In genomic region chr2:218229239-218229638, GRCh38 we compare ENCODE assay signal across 8 cellular contexts. TPM values are rescaled to one million over a fixed set of nuclear protein-coding genes. Genes with fewer than 3 reads are reported as not detected.
A peak's percentile ranks its signal among the peaks of the same experiment; 100 is the strongest.
DNase-seq lines count a peak whose midpoint lies in the region; ATAC-seq and TF ChIP-seq lines count a peak whose summit lies in the region.

No MANE protein-coding gene starts in this region.

- H3K4me1 ChIP-seq in heart left ventricle = peaks cover 8 to 84% (median 31%) of the 10 kb centered on the region in 12 donors

- H3K27me3 Mint-ChIP-seq in activated CD8-positive, alpha-beta T cell treated with anti-CD3 and anti-CD28 coated beads, Interleukin-2, amount 10 ng/mL, durations not matched to agents 7 days and 5 days (ENCODE audit: low read depth) = no peaks in the 10 kb centered on the region
- H3K27me3 Mint-ChIP-seq in stimulated activated memory B cell treated with anti-CD40 and anti-IgM and Interleukin-4, amounts not matched to agents 10 μg/mL and 1 μg/mL and 100 μg/mL, for 72 hours = no peaks in the 10 kb centered on the region

- CTCF ChIA-PET in GM10248 (lab: Yijun Ruan, JAX) = interaction anchor here (0.8 to 6.7 kb wide), 10 partner anchors 8 to 618 kb away, joined by 3 to 39 read pairs (median 5); partner anchors contain the start of genes AAMP and PNKD
- CTCF ChIA-PET in activated CD8-positive, alpha-beta T cell treated with anti-CD3 and anti-CD28 coated beads, Interleukin-2, amount 10 ng/mL, durations not matched to agents 7 days and 5 days (lab: Charles Lee) = interaction anchor here (0.9 to 4.6 kb wide), 14 partner anchors 11 to 168 kb away, joined by 3 to 97 read pairs (median 6); partner anchors contain the start of genes AAMP, ARPC2 and PNKD

- TF ChIP-seq CTCF in GM10248 (IDR thresholded peaks at IDR 0.05; ENCODE audit: control extremely low read depth, extremely low read depth, low read depth, missing control alignments) = no peak
- TF ChIP-seq CTCF in heart left ventricle (IDR thresholded peaks at IDR 0.05) = no peak

- POLR2A ChIA-PET in GM10248 (lab: Yijun Ruan, JAX) = interaction anchor here (0.7 kb wide), 1 partner anchor 262 kb away, joined by 5 read pairs; no protein-coding TSS in a partner anchor
- POLR2A ChIA-PET in activated CD8-positive, alpha-beta T cell treated with anti-CD3 and anti-CD28 coated beads, Interleukin-2, amount 10 ng/mL, durations not matched to agents 7 days and 5 days (lab: Charles Lee) = interaction anchor here (1.0 to 4.1 kb wide), 9 partner anchors 9 to 168 kb away, joined by 3 to 59 read pairs (median 4); partner anchors contain the start of genes AAMP, ARPC2 and PNKD

- no peak for TF ChIP-seq POLR2A in heart left ventricle (IDR thresholded peaks at IDR 0.05)

- peak overlapping the region in 11 of 12 donors; percentile 3 to 86 (median 47) for H3K27ac ChIP-seq in heart left ventricle

- WGBS in heart left ventricle, 4 donors = 8 to 15% (median 11%) methylated on average over 3 of the region's 3 CpGs

- intact Hi-C loops in heart left ventricle (cut with DNase I) = loop anchor here in 1 of 10 donors (5.0 kb wide), 1 partner anchor 33 kb away; the partner anchor contains the start of gene GPBAR1

- peaks cover 0 to 100% (median 95%) of the 10 kb centered on the region in 9 donors for H3K36me3 ChIP-seq in heart left ventricle

- ATAC-seq in GM21619 (IDR thresholded peaks at IDR 0.05; ENCODE audit: unreplicated experiment) (peak; percentile 90), heart left ventricle (peak in 3 of 4 donors; percentile 76 to 90 (median 88))
- peak; percentile 83 for ATAC-seq in activated CD8-positive, alpha-beta T cell treated with anti-CD3 and anti-CD28 coated beads, Interleukin-2, amount 10 ng/mL, durations not matched to agents 7 days and 5 days
- peak; percentile 96 for ATAC-seq in stimulated activated memory B cell treated with anti-CD40 and anti-IgM and Interleukin-4, amounts not matched to agents 10 μg/mL and 1 μg/mL and 100 μg/mL, for 72 hours

- no peaks in the 10 kb centered on the region for H3K9me3 ChIP-seq in heart left ventricle

- H3K4me3 Mint-ChIP-seq in activated CD8-positive, alpha-beta T cell treated with anti-CD3 and anti-CD28 coated beads, Interleukin-2, amount 10 ng/mL, durations not matched to agents 7 days and 5 days = peak overlapping the region; percentile 58
- peak overlapping the region; percentile 36 for H3K4me3 Mint-ChIP-seq in stimulated activated memory B cell treated with anti-CD40 and anti-IgM and Interleukin-4, amounts not matched to agents 10 μg/mL and 1 μg/mL and 100 μg/mL, for 72 hours

- H3K27me3 ChIP-seq in heart left ventricle = no peaks in the 10 kb centered on the region

- peaks cover 89% of the 10 kb centered on the region for H3K36me3 Mint-ChIP-seq in activated CD8-positive, alpha-beta T cell treated with anti-CD3 and anti-CD28 coated beads, Interleukin-2, amount 10 ng/mL, durations not matched to agents 7 days and 5 days (ENCODE audit: low read depth)
- peaks cover 81% of the 10 kb centered on the region for H3K36me3 Mint-ChIP-seq in stimulated activated memory B cell treated with anti-CD40 and anti-IgM and Interleukin-4, amounts not matched to agents 10 μg/mL and 1 μg/mL and 100 μg/mL, for 72 hours

- peak overlapping the region; percentile 88 for H3K27ac Mint-ChIP-seq in activated CD8-positive, alpha-beta T cell treated with anti-CD3 and anti-CD28 coated beads, Interleukin-2, amount 10 ng/mL, durations not matched to agents 7 days and 5 days
- H3K27ac Mint-ChIP-seq in stimulated activated memory B cell treated with anti-CD40 and anti-IgM and Interleukin-4, amounts not matched to agents 10 μg/mL and 1 μg/mL and 100 μg/mL, for 72 hours = peak overlapping the region; percentile 74

- DNase-seq in GM10248 (ENCODE audit: extremely low spot score) (peak; percentile 77), KG1 (lab: John Stamatoyannopoulos, UW) (peak; percentile 62), heart left ventricle (no peak), DMS114 treated with DMSO at 0.1 percent for 48 hours (lab: John Stamatoyannopoulos, UW; ENCODE audit: unreplicated experiment) (no peak), NCI-H1048 (lab: John Stamatoyannopoulos, UW) (no peak)
- peak; percentile 77 for DNase-seq in activated CD8-positive, alpha-beta T cell treated with anti-CD3 and anti-CD28 coated beads, Interleukin-2, amount 10 ng/mL, durations not matched to agents 7 days and 5 days

- H3K9me3 Mint-ChIP-seq in activated CD8-positive, alpha-beta T cell treated with anti-CD3 and anti-CD28 coated beads, Interleukin-2, amount 10 ng/mL, durations not matched to agents 7 days and 5 days (ENCODE audit: insufficient read depth) = no peaks in the 10 kb centered on the region
- H3K9me3 Mint-ChIP-seq in stimulated activated memory B cell treated with anti-CD40 and anti-IgM and Interleukin-4, amounts not matched to agents 10 μg/mL and 1 μg/mL and 100 μg/mL, for 72 hours = no peaks in the 10 kb centered on the region

- peaks cover 80% of the 10 kb centered on the region for H3K4me1 Mint-ChIP-seq in activated CD8-positive, alpha-beta T cell treated with anti-CD3 and anti-CD28 coated beads, Interleukin-2, amount 10 ng/mL, durations not matched to agents 7 days and 5 days (ENCODE audit: low read depth)
- peaks cover 74% of the 10 kb centered on the region for H3K4me1 Mint-ChIP-seq in stimulated activated memory B cell treated with anti-CD40 and anti-IgM and Interleukin-4, amounts not matched to agents 10 μg/mL and 1 μg/mL and 100 μg/mL, for 72 hours

- peak overlapping the region in 2 of 12 donors; percentile 3 to 22 for H3K4me3 ChIP-seq in heart left ventricle

RNA-seq across cellular contexts. Expression of gene ARPC2, which starts 12.2 kb away (rescaled TPM):
- total RNA-seq in activated CD8-positive, alpha-beta T cell treated with anti-CD3 and anti-CD28 coated beads, Interleukin-2, amount 10 ng/mL, durations not matched to agents 7 days and 5 days = 100 to 1,000 TPM; 821 to 844 TPM
- total RNA-seq in heart left ventricle = 100 to 1,000 TPM; 126 to 278 (median 139) TPM
- polyA plus RNA-seq in heart left ventricle = 100 to 1,000 TPM in 1 of 2 donors, 10 to 100 TPM in 1; 64.9 to 223 TPM

RNA-seq across cellular contexts. Expression of gene GPBAR1, which starts 31.6 kb away (rescaled TPM):
- under 1 TPM; 0.97 TPM for total RNA-seq in activated CD8-positive, alpha-beta T cell treated with anti-CD3 and anti-CD28 coated beads, Interleukin-2, amount 10 ng/mL, durations not matched to agents 7 days and 5 days
- total RNA-seq in heart left ventricle = 1 to 10 TPM in 6 of 9 donors, under 1 TPM in 3; 0.52 to 4.7 (median 1.2) TPM
- polyA plus RNA-seq in heart left ventricle = 1 to 10 TPM in 1 of 2 donors, under 1 TPM in 1; 1.00 to 1.8 TPM

RNA-seq across cellular contexts. Expression of gene AAMP, which starts 40.7 kb away (rescaled TPM):
- total RNA-seq in activated CD8-positive, alpha-beta T cell treated with anti-CD3 and anti-CD28 coated beads, Interleukin-2, amount 10 ng/mL, durations not matched to agents 7 days and 5 days = 10 to 100 TPM; 52.6 to 56.2 TPM
- 100 to 1,000 TPM in 2 of 9 donors, 10 to 100 TPM in 7; 51.6 to 127 (median 58.0) TPM for total RNA-seq in heart left ventricle
- 100 to 1,000 TPM in 1 of 2 donors, 10 to 100 TPM in 1; 58.6 to 150 TPM for polyA plus RNA-seq in heart left ventricle

RNA-seq across cellular contexts. Expression of gene PNKD, which starts 41.1 kb away (rescaled TPM):
- 10 to 100 TPM; 36.7 to 37.6 TPM for total RNA-seq in activated CD8-positive, alpha-beta T cell treated with anti-CD3 and anti-CD28 coated beads, Interleukin-2, amount 10 ng/mL, durations not matched to agents 7 days and 5 days
- total RNA-seq in heart left ventricle = 10 to 100 TPM; 53.8 to 78.7 (median 72.5) TPM
- 100 to 1,000 TPM in 1 of 2 donors, 10 to 100 TPM in 1; 54.6 to 146 TPM for polyA plus RNA-seq in heart left ventricle

Comparison
In these comparisons a context has a peak if more than half of its experiments do, and no peak if none do; other contexts are left out.
1. DNase-seq: peak in GM10248 (single experiment), KG1 (single experiment) and activated CD8-positive, alpha-beta T cell treated with anti-CD3 and anti-CD28 coated beads, Interleukin-2, amount 10 ng/mL, durations not matched to agents 7 days and 5 days (single experiment); none in heart left ventricle (0 of 5), DMS114 treated with DMSO at 0.1 percent for 48 hours (single experiment) and NCI-H1048 (single experiment).
2. Peak in every context shown above with its lines, with median percentiles within 50 percentile points of each other: ATAC-seq.